Comparison of ENCODE assay signal across 20 cellular contexts in genomic region chr6:170445984-170446383, GRCh38.
"Had no signal": no experiment of that assay in that cellular context is flagged by ENCODE, and none has a peak within 500 bp of the region (broad histone marks: within the 10 kb centered on the region; RNA-seq: fewer than 3 reads in every experiment).

No MANE protein-coding gene starts in this region.

- H3K27ac ChIP-seq: cardiac muscle cell, stomach, suprapubic skin had no signal

- H3K27ac Mint-ChIP-seq: activated naive CD8-positive, alpha-beta T cell treated with anti-CD3 and anti-CD28 coated beads, Interleukin-2, amount 50 U/mL, for 24 hours; activated T-cell treated with anti-CD3 and anti-CD28 coated beads, Interleukin-2, amount 50 U/mL, for 72 hours; nephron; stimulated activated memory B cell treated with anti-CD40 and anti-IgM and Interleukin-4, amounts not matched to agents 10 μg/mL and 1 μg/mL and 100 μg/mL, for 72 hours; T-helper 1 cell treated with Interleukin-12 subunit alpha and Interleukin-12 subunit beta and Interleukin-4 antibody, amounts not matched to agents 30 μg/mL and 1 μg/mL, for 36 hours; WTC11 had no signal

- H3K36me3 Mint-ChIP-seq: stimulated activated memory B cell treated with anti-CD40 and anti-IgM and Interleukin-4, amounts not matched to agents 10 μg/mL and 1 μg/mL and 100 μg/mL, for 72 hours; WTC11 had no signal

- H3K9me3 Mint-ChIP-seq: activated naive CD8-positive, alpha-beta T cell treated with anti-CD3 and anti-CD28 coated beads, Interleukin-2, amount 50 U/mL, for 24 hours; activated T-cell treated with anti-CD3 and anti-CD28 coated beads, Interleukin-2, amount 50 U/mL, for 72 hours; nephron; stimulated activated memory B cell treated with anti-CD40 and anti-IgM and Interleukin-4, amounts not matched to agents 10 μg/mL and 1 μg/mL and 100 μg/mL, for 72 hours; T-helper 1 cell treated with Interleukin-12 subunit alpha and Interleukin-12 subunit beta and Interleukin-4 antibody, amounts not matched to agents 30 μg/mL and 1 μg/mL, for 36 hours; WTC11 had no signal

- H3K9me3 ChIP-seq: stomach, suprapubic skin, tibial nerve had no signal

- DNase-seq: activated gamma-delta T cell; activated naive CD4-positive, alpha-beta T cell treated with anti-CD3 and anti-CD28 coated beads, Interleukin-2, amount 50 U/mL, for 16 hours; activated naive CD8-positive, alpha-beta T cell treated with anti-CD3 and anti-CD28 coated beads, Interleukin-2, amount 50 U/mL, for 24 hours; activated T-cell treated with anti-CD3 and anti-CD28 coated beads, Interleukin-2, amount 50 U/mL, for 72 hours; erythroblast; mammary epithelial cell; midbrain; nucleus accumbens; retina; stimulated activated CD4-positive, alpha-beta T cell treated with anti-CD3 and anti-CD28 coated beads, Interleukin-2, amount 100 ng/mL, for 24 hours; stomach; T1000 had no signal

- H3K4me1 Mint-ChIP-seq: activated naive CD8-positive, alpha-beta T cell treated with anti-CD3 and anti-CD28 coated beads, Interleukin-2, amount 50 U/mL, for 24 hours; stimulated activated memory B cell treated with anti-CD40 and anti-IgM and Interleukin-4, amounts not matched to agents 10 μg/mL and 1 μg/mL and 100 μg/mL, for 72 hours; WTC11 had no signal

- H3K4me3 ChIP-seq: cardiac muscle cell, stomach, suprapubic skin, tibial nerve had no signal

- H3K27me3 ChIP-seq: cardiac muscle cell, tibial nerve had no signal

- H3K27me3 Mint-ChIP-seq: activated naive CD8-positive, alpha-beta T cell treated with anti-CD3 and anti-CD28 coated beads, Interleukin-2, amount 50 U/mL, for 24 hours had no signal

- H3K36me3 ChIP-seq: cardiac muscle cell, stomach, suprapubic skin, tibial nerve had no signal

- H3K4me3 Mint-ChIP-seq: activated naive CD8-positive, alpha-beta T cell treated with anti-CD3 and anti-CD28 coated beads, Interleukin-2, amount 50 U/mL, for 24 hours; activated T-cell treated with anti-CD3 and anti-CD28 coated beads, Interleukin-2, amount 50 U/mL, for 72 hours; nephron; stimulated activated memory B cell treated with anti-CD40 and anti-IgM and Interleukin-4, amounts not matched to agents 10 μg/mL and 1 μg/mL and 100 μg/mL, for 72 hours; T-helper 1 cell treated with Interleukin-12 subunit alpha and Interleukin-12 subunit beta and Interleukin-4 antibody, amounts not matched to agents 30 μg/mL and 1 μg/mL, for 36 hours; WTC11 had no signal

- H3K4me1 ChIP-seq: stomach, suprapubic skin had no signal

- ATAC-seq: activated naive CD8-positive, alpha-beta T cell treated with anti-CD3 and anti-CD28 coated beads, Interleukin-2, amount 50 U/mL, for 24 hours; activated T-cell treated with anti-CD3 and anti-CD28 coated beads, Interleukin-2, amount 50 U/mL, for 72 hours; left lobe of liver; stimulated activated memory B cell treated with anti-CD40 and anti-IgM and Interleukin-4, amounts not matched to agents 10 μg/mL and 1 μg/mL and 100 μg/mL, for 72 hours; WTC11 had no signal
